In genomic region chr5:103258957-103259704, GRCh38 we compare ENCODE assay signal across 8 cellular contexts. TPM values are rescaled to one million over a fixed set of nuclear protein-coding genes. Genes with fewer than 3 reads are reported as not detected.
A peak's percentile ranks its signal among the peaks of the same experiment; 100 is the strongest.
DNase-seq lines count a peak whose midpoint lies in the region; ATAC-seq, FAIRE-seq and TF ChIP-seq lines count a peak whose summit lies in the region.

No MANE protein-coding gene starts in this region.

- no peak for TF ChIP-seq CTCF in WI38 (IDR thresholded peaks at IDR 0.05; ENCODE audit: low read depth, low read length)
- TF ChIP-seq CTCF in bronchial epithelial cell (IDR thresholded peaks at IDR 0.05; ENCODE audit: insufficient read depth, low read length, severe bottlenecking) = no peak

- no peaks in the 10 kb centered on the region for H3K27me3 ChIP-seq in bronchial epithelial cell (ENCODE audit: control insufficient read depth, insufficient read depth, low read length)

- no peak for FAIRE-seq in bronchial epithelial cell (lab: Jason Lieb, UNC)

- H3K4me3 ChIP-seq in WI38 (ENCODE audit: low read depth, low read length) (peak overlapping the region; percentile 90), bronchial epithelial cell (ENCODE audit: low read depth, low read length) (peak overlapping the region; percentile 95)

- no peaks in the 10 kb centered on the region for H3K36me3 ChIP-seq in bronchial epithelial cell (ENCODE audit: control insufficient read depth, insufficient read depth, low read length)

- peak; percentile 40 for ATAC-seq in HG02678 (IDR thresholded peaks at IDR 0.05; ENCODE audit: unreplicated experiment)

- DNase-seq in NCI-H1436 (lab: John Stamatoyannopoulos, UW) (peak; percentile 53), NCI-H1436 treated with DMSO at 0.1 percent for 48 hours (lab: John Stamatoyannopoulos, UW) (no peak), NCI-H1105 treated with DMSO at 0.1 percent for 48 hours (lab: John Stamatoyannopoulos, UW) (peak; percentile 28), bronchial epithelial cell (ENCODE audit: low read depth) (peak; percentile 10), kidney tubule cell (ENCODE audit: low spot score) (peak; percentile 67)
- peak; percentile 49 to 56 for DNase-seq in stimulated activated CD4-positive, alpha-beta T cell treated with anti-CD3 and anti-CD28 coated beads, Interleukin-1b, Interleukin-23, amount 100 ng/mL, for 4 hours (ENCODE audit: low read depth in 2 of 2)

RNA-seq across cellular contexts. Expression of gene MACIR, which starts 0.6 kb away (rescaled TPM):
- 10.8 and 11.6 TPM in 2 replicates for total RNA-seq in bronchial epithelial cell
